ENCODE assay signal across 8 cellular contexts in genomic region chr14:75064205-75064567, GRCh38. TPM values are rescaled to one million over a fixed set of nuclear protein-coding genes. Genes with fewer than 3 reads are reported as not detected.
DNase-seq lines count a peak whose midpoint lies in the region; ATAC-seq lines count a peak whose summit lies in the region.

No MANE protein-coding gene starts in this region.

- peaks cover 46% of the 10 kb centered on the region for H3K4me1 Mint-ChIP-seq in activated CD8-positive, alpha-beta memory T cell treated with anti-CD3 and anti-CD28 coated beads, Interleukin-2, amount 10 ng/mL, durations not matched to agents 7 days and 5 days
- H3K4me1 Mint-ChIP-seq in T-helper 17 cell: peaks cover 18% of the 10 kb centered on the region

- DNase-seq in activated CD8-positive, alpha-beta memory T cell treated with anti-CD3 and anti-CD28 coated beads, Interleukin-2, amount 10 ng/mL, durations not matched to agents 7 days and 5 days: no peak
- DNase-seq in activated CD8-positive, alpha-beta memory T cell treated with anti-CD3 and anti-CD28 coated beads for 24 hours: no peak
- DNase-seq in T-helper 17 cell (no peak), middle frontal gyrus (ENCODE audit: extremely low spot score, low spot score) (no peak), NCI-H2107 (lab: John Stamatoyannopoulos, UW) (no peak), posterior cingulate gyrus (no peak)

- H3K36me3 ChIP-seq in iPS-18a (ENCODE audit: control insufficient read depth, low read depth, low read length) (peaks cover 7% of the 10 kb centered on the region), thymus (ENCODE audit: control insufficient read depth, insufficient read depth) (no peaks in the 10 kb centered on the region)

- H3K9ac ChIP-seq in iPS-18a (ENCODE audit: low read length): no peak overlapping the region

- peak overlapping the region; percentile 81 for H3K4me3 ChIP-seq in iPS-18a (ENCODE audit: low read length)
- H3K4me3 ChIP-seq in thymus (ENCODE audit: low read length): peak overlapping the region; percentile 74

- H3K27me3 Mint-ChIP-seq in activated CD8-positive, alpha-beta memory T cell treated with anti-CD3 and anti-CD28 coated beads, Interleukin-2, amount 10 ng/mL, durations not matched to agents 7 days and 5 days: no peaks in the 10 kb centered on the region
- H3K27me3 Mint-ChIP-seq in T-helper 17 cell: no peaks in the 10 kb centered on the region

- 61% methylated on average over 8 of the region's 8 CpGs for WGBS in thymus

- H3K27ac ChIP-seq in iPS-18a (ENCODE audit: low read length): no peak overlapping the region
- H3K27ac ChIP-seq in thymus (ENCODE audit: low read depth): no peak overlapping the region

- peak overlapping the region; percentile 98 for H3K27ac Mint-ChIP-seq in activated CD8-positive, alpha-beta memory T cell treated with anti-CD3 and anti-CD28 coated beads, Interleukin-2, amount 10 ng/mL, durations not matched to agents 7 days and 5 days
- peak overlapping the region; percentile 99 for H3K27ac Mint-ChIP-seq in T-helper 17 cell

- no peaks in the 10 kb centered on the region for H3K27me3 ChIP-seq in iPS-18a (ENCODE audit: control insufficient read depth, insufficient read depth, low read length)
- H3K27me3 ChIP-seq in thymus (ENCODE audit: control insufficient read depth, insufficient read depth): no peaks in the 10 kb centered on the region

- H3K36me3 Mint-ChIP-seq in activated CD8-positive, alpha-beta memory T cell treated with anti-CD3 and anti-CD28 coated beads, Interleukin-2, amount 10 ng/mL, durations not matched to agents 7 days and 5 days: peaks cover 20% of the 10 kb centered on the region
- peaks cover 5% of the 10 kb centered on the region for H3K36me3 Mint-ChIP-seq in T-helper 17 cell (ENCODE audit: low read depth)

- no peaks in the 10 kb centered on the region for H3K9me3 Mint-ChIP-seq in activated CD8-positive, alpha-beta memory T cell treated with anti-CD3 and anti-CD28 coated beads, Interleukin-2, amount 10 ng/mL, durations not matched to agents 7 days and 5 days (ENCODE audit: low read depth)

- CTCF ChIA-PET in activated CD8-positive, alpha-beta memory T cell treated with anti-CD3 and anti-CD28 coated beads, Interleukin-2, amount 10 ng/mL, durations not matched to agents 7 days and 5 days (lab: Charles Lee): interaction anchor here (0.8 to 5.0 kb wide), 14 partner anchors 12 to 453 kb away, joined by 3 to 20 read pairs (median 4); partner anchors contain the start of genes EIF2B2 and MLH3

- no peak for ATAC-seq in activated CD8-positive, alpha-beta memory T cell treated with anti-CD3 and anti-CD28 coated beads, Interleukin-2, amount 10 ng/mL, durations not matched to agents 7 days and 5 days
- peak; percentile 30 for ATAC-seq in T-helper 17 cell

- peak overlapping the region; percentile 100 for H3K4me3 Mint-ChIP-seq in activated CD8-positive, alpha-beta memory T cell treated with anti-CD3 and anti-CD28 coated beads, Interleukin-2, amount 10 ng/mL, durations not matched to agents 7 days and 5 days
- peak overlapping the region; percentile 100 for H3K4me3 Mint-ChIP-seq in T-helper 17 cell

- intact Hi-C loops in posterior cingulate gyrus (cut with DNase I): no loop called here

- H3K9me3 ChIP-seq in T-helper 17 cell (ENCODE audit: control insufficient read depth, low read length, poor library complexity, severe bottlenecking) (no peaks in the 10 kb centered on the region), iPS-18a (ENCODE audit: control insufficient read depth, low read depth, low read length) (no peaks in the 10 kb centered on the region), thymus (ENCODE audit: control insufficient read depth) (no peaks in the 10 kb centered on the region)

- no peaks in the 10 kb centered on the region for H3K4me1 ChIP-seq in iPS-18a (ENCODE audit: control insufficient read depth, low read depth, low read length)
- peaks cover 10% of the 10 kb centered on the region for H3K4me1 ChIP-seq in thymus (ENCODE audit: control insufficient read depth, insufficient read depth, low read length)

RNA-seq across cellular contexts. Expression of gene ACYP1, which starts 0.4 kb away (rescaled TPM):
- 10 to 100 TPM; 45.2 to 59.5 TPM for total RNA-seq in activated CD8-positive, alpha-beta memory T cell treated with anti-CD3 and anti-CD28 coated beads, Interleukin-2, amount 10 ng/mL, durations not matched to agents 7 days and 5 days
- 10 to 100 TPM; 11.3 to 16.1 TPM for total RNA-seq in T-helper 17 cell
- polyA plus RNA-seq in thymus: 49.9 TPM

RNA-seq across cellular contexts. Expression of gene ZC2HC1C, which starts 5.3 kb away (rescaled TPM):
- total RNA-seq in activated CD8-positive, alpha-beta memory T cell treated with anti-CD3 and anti-CD28 coated beads, Interleukin-2, amount 10 ng/mL, durations not matched to agents 7 days and 5 days: 1 to 10 TPM; 2.8 to 2.9 TPM
- under 1 TPM; 0.20 to 0.76 TPM for total RNA-seq in T-helper 17 cell
- polyA plus RNA-seq in thymus: 7.2 TPM

RNA-seq across cellular contexts. Expression of gene MLH3, which starts 12.9 kb away (rescaled TPM):
- 10 to 100 TPM; 15.1 to 16.2 TPM for total RNA-seq in activated CD8-positive, alpha-beta memory T cell treated with anti-CD3 and anti-CD28 coated beads, Interleukin-2, amount 10 ng/mL, durations not matched to agents 7 days and 5 days
- 10 to 100 TPM; 16.5 to 22.0 TPM for total RNA-seq in T-helper 17 cell
- 20.5 TPM for polyA plus RNA-seq in thymus
